13 cellular contexts compared by ENCODE assay signal in genomic region chr2:112547333-112547732, GRCh38.
A peak's percentile ranks its signal among the peaks of the same experiment; 100 is the strongest.
DNase-seq lines count a peak whose midpoint lies in the region; ATAC-seq and TF ChIP-seq lines count a peak whose summit lies in the region.
"Had no signal": no experiment of that assay in that cellular context is flagged by ENCODE, and none has a peak within 500 bp of the region (broad histone marks: within the 10 kb centered on the region; RNA-seq: fewer than 3 reads in every experiment).

No MANE protein-coding gene starts in this region.

- H3K9me3 Mint-ChIP-seq in effector memory CD8-positive, alpha-beta T cell, result no peaks in the 10 kb centered on the region
- H3K9me3 Mint-ChIP-seq: activated CD4-positive, alpha-beta T cell treated with anti-CD3 and anti-CD28 coated beads, Interleukin-2, amount 10 ng/mL, durations not matched to agents 7 days and 5 days; memory B cell had no signal

- H3K4me1 Mint-ChIP-seq in effector memory CD8-positive, alpha-beta T cell (ENCODE audit: low read depth in 2 of 2), result peaks cover 0 to 6% of the 10 kb centered on the region in 2 donors

- no peak for TF ChIP-seq CTCF in retinal pigment epithelial cell (conservative IDR thresholded peaks at IDR 0.05; ENCODE audit: low read depth, low read length)

- DNase-seq in DMS 273 (lab: John Stamatoyannopoulos, UW; ENCODE audit: unreplicated experiment) (peak; percentile 21), DMS 273 treated with DMSO at 0.1 percent for 48 hours (lab: John Stamatoyannopoulos, UW) (no peak), NCI-H226 (peak; percentile 67), fibroblast of the conjunctiva (ENCODE audit: low read depth) (peak; percentile 43), retinal pigment epithelial cell (ENCODE audit: low read depth) (peak; percentile 68), NCI-H2227 (lab: John Stamatoyannopoulos, UW; ENCODE audit: unreplicated experiment) (no peak), NCI-H69 (lab: John Stamatoyannopoulos, UW) (no peak)
- DNase-seq in effector memory CD8-positive, alpha-beta T cell, result no peak
- DNase-seq: activated CD4-positive, alpha-beta T cell treated with anti-CD3 and anti-CD28 coated beads, Interleukin-2, amount 10 ng/mL, durations not matched to agents 7 days and 5 days; activated effector memory CD4-positive, alpha-beta T cell treated with Interleukin-2 at 50 U/mL for 16 hours; NCI-H1048; NK-92 treated with Interleukin-12 subunit alpha and Interleukin-12 subunit beta, amount 100 ng/mL, for 24 hours had no signal

- H3K4me3 Mint-ChIP-seq in effector memory CD8-positive, alpha-beta T cell, result no peak overlapping the region
- H3K4me3 Mint-ChIP-seq: activated CD4-positive, alpha-beta T cell treated with anti-CD3 and anti-CD28 coated beads, Interleukin-2, amount 10 ng/mL, durations not matched to agents 7 days and 5 days; memory B cell had no signal

- no peaks in the 10 kb centered on the region for H3K27me3 Mint-ChIP-seq in effector memory CD8-positive, alpha-beta T cell
- H3K27me3 Mint-ChIP-seq: activated CD4-positive, alpha-beta T cell treated with anti-CD3 and anti-CD28 coated beads, Interleukin-2, amount 10 ng/mL, durations not matched to agents 7 days and 5 days; memory B cell had no signal

- no peak for ATAC-seq in effector memory CD8-positive, alpha-beta T cell (replicated peaks)

- H3K36me3 Mint-ChIP-seq in effector memory CD8-positive, alpha-beta T cell (ENCODE audit: insufficient read depth), result peaks cover 53% of the 10 kb centered on the region

- no peak overlapping the region for H3K4me3 ChIP-seq in retinal pigment epithelial cell (ENCODE audit: low read length)

- no peak overlapping the region for H3K27ac Mint-ChIP-seq in effector memory CD8-positive, alpha-beta T cell
- H3K27ac Mint-ChIP-seq: activated CD4-positive, alpha-beta T cell treated with anti-CD3 and anti-CD28 coated beads, Interleukin-2, amount 10 ng/mL, durations not matched to agents 7 days and 5 days; memory B cell had no signal

Comparison
In these comparisons a context has a peak if more than half of its experiments do, and no peak if none do; other contexts are left out.
1. DNase-seq: peak in DMS 273 (single experiment), NCI-H226 (single experiment), fibroblast of the conjunctiva (single experiment) and retinal pigment epithelial cell (single experiment); none in DMS 273 treated with DMSO at 0.1 percent for 48 hours (single experiment), effector memory CD8-positive, alpha-beta T cell (0 of 3), NCI-H2227 (single experiment) and NCI-H69 (single experiment).